In genomic region chr4:147354994-147355393, GRCh38 we compare ENCODE assay signal across 19 cellular contexts.
"Had no signal": no experiment of that assay in that cellular context is flagged by ENCODE, and none has a peak within 500 bp of the region (broad histone marks: within the 10 kb centered on the region; RNA-seq: fewer than 3 reads in every experiment).

No MANE protein-coding gene starts in this region.

- H2AFZ ChIP-seq: parathyroid adenoma had no signal

- H3K27ac ChIP-seq: esophagus squamous epithelium, parathyroid adenoma, prostate gland, stomach, thoracic aorta, transverse colon had no signal

- H3K79me2 ChIP-seq: parathyroid adenoma had no signal

- ATAC-seq: left lobe of liver had no signal

- H3K27me3 ChIP-seq: esophagus squamous epithelium, heart left ventricle, stomach, transverse colon had no signal

- H3K9ac ChIP-seq: parathyroid adenoma had no signal

- H3K36me3 ChIP-seq: esophagus squamous epithelium, heart left ventricle, prostate gland, stomach, thoracic aorta, transverse colon had no signal

- DNase-seq: cerebellar nuclear complex; esophagus squamous epithelium; foreskin melanocyte; heart left ventricle; hypothalamus; kidney glomerular epithelial cell; mammary epithelial cell; naive B cell; occipital lobe; stimulated activated CD4-positive, alpha-beta T cell treated with anti-CD3 and anti-CD28 coated beads, Interleukin-12 subunit alpha, Interleukin-12 subunit beta, amount 100 ng/mL, for 4 hours; stimulated activated naive CD4-positive, alpha-beta T cell; stomach; substantia nigra; transverse colon had no signal

- H3K9me3 ChIP-seq: esophagus squamous epithelium, heart left ventricle, prostate gland, stomach, thoracic aorta, transverse colon had no signal

- H3K4me1 ChIP-seq: esophagus squamous epithelium, parathyroid adenoma, prostate gland had no signal

- H3K4me3 ChIP-seq: esophagus squamous epithelium, heart left ventricle, prostate gland, skin epidermis, stomach, thoracic aorta, transverse colon had no signal
